Comparison of ENCODE assay signal across 27 cellular contexts in the genomic region with DNA sequence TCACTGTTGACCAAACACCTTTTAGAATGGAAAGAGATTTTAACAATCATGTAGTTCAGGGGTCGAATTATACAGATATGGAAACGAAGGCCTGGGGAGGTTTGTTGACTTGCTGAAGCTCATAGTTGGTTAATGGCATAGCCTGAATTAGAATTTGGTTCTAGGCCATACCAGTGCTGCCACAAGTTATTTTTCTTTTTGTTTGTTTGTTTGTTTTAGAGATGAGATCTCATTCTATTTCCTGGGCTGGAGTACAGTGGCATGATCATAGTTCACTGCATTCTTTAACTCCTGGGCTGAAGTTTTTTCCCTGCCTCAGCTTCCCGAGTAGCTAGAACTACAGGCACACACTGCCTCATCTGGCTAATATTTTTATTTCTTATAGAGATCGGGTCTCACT.
"Had no signal": no experiment of that assay in that cellular context is flagged by ENCODE, and none has a peak within 500 bp of the region (broad histone marks: within the 10 kb centered on the region; RNA-seq: fewer than 3 reads in every experiment).

No MANE protein-coding gene starts in this region.

- DNase-seq: stimulated activated CD4-positive, alpha-beta T cell treated with anti-CD3 and anti-CD28 coated beads, Interleukin-2, amount 100 ng/mL, for 48 hours; stimulated activated CD4-positive, alpha-beta T cell treated with anti-CD3 and anti-CD28 coated beads, Interleukin-4, amount 100 ng/mL, for 1 hour; stimulated activated CD4-positive, alpha-beta T cell treated with anti-CD3 and anti-CD28 coated beads, Interleukin-4, amount 100 ng/mL, for 24 hours; stimulated activated CD4-positive, alpha-beta T cell treated with anti-CD3 and anti-CD28 coated beads, Interleukin-4, amount 100 ng/mL, for 4 hours; stimulated activated CD8-positive, alpha-beta memory T cell treated with anti-CD3 and anti-CD28 coated beads, Interleukin-4, amount 100 ng/mL, for 48 hours; stimulated activated naive B cell treated with anti-CD40 and anti-IgM and Interleukin-4, amounts not matched to agents 10 μg/mL and 1 μg/mL and 100 μg/mL, for 72 hours; stimulated activated naive CD4-positive, alpha-beta T cell; stimulated activated naive CD4-positive, alpha-beta T cell treated with Interleukin-2 at 50 U/mL for 16 hours; stimulated activated naive CD8-positive, alpha-beta T cell treated with anti-CD3 and anti-CD28 coated beads, Interleukin-15, amount 100 ng/mL, for 72 hours; stimulated activated naive CD8-positive, alpha-beta T cell treated with anti-CD3 and anti-CD28 coated beads, Interleukin-15, Interleukin-2, amounts not matched to agents 100 U/mL and 50 U/mL, for 24 hours; stomach; substantia nigra; testis; thyroid gland; tibial artery; transverse colon; trophoblast cell; upper lobe of left lung; upper lobe of right lung; uterus had no signal

- FAIRE-seq: urothelium cell line had no signal

- H3K27me3 ChIP-seq: suprapubic skin, testis, thyroid gland, tibial artery, tibial nerve, transverse colon, upper lobe of left lung, upper lobe of right lung, uterus, vagina had no signal

- H3K9me3 ChIP-seq: stomach, testis, thoracic aorta, thyroid gland, tibial artery, tibial nerve, transverse colon, upper lobe of left lung, upper lobe of right lung, uterus, vagina had no signal

- H3K4me1 ChIP-seq: stomach, suprapubic skin, testis, thyroid gland, tibial artery, tibial nerve, transverse colon, upper lobe of left lung, upper lobe of right lung, uterus, vagina had no signal

- H3K27ac ChIP-seq: stomach, suprapubic skin, testis, thoracic aorta, thyroid gland, tibial artery, tibial nerve, transverse colon, upper lobe of left lung, upper lobe of right lung, uterus, vagina had no signal

- H3K36me3 ChIP-seq: stomach, suprapubic skin, thoracic aorta, thyroid gland, tibial artery, tibial nerve, transverse colon, upper lobe of left lung, upper lobe of right lung, uterus, vagina had no signal

- ATAC-seq: stimulated activated effector memory CD8-positive, alpha-beta T cell treated with anti-CD3 and anti-CD28 coated beads, Interleukin-12 subunit alpha, Interleukin-12 subunit beta, amount 100 ng/mL, for 72 hours; stimulated activated memory B cell treated with anti-CD40 and anti-IgM and Interleukin-4, amounts not matched to agents 10 μg/mL and 1 μg/mL and 100 μg/mL, for 72 hours; stimulated activated naive B cell treated with anti-CD40 and anti-IgM and Interleukin-4, amounts not matched to agents 10 μg/mL and 1 μg/mL and 100 μg/mL, for 72 hours; stimulated activated naive CD8-positive, alpha-beta T cell treated with anti-CD3 and anti-CD28 coated beads, Interleukin-15, amount 100 ng/mL, for 72 hours; stimulated activated naive CD8-positive, alpha-beta T cell treated with anti-CD3 and anti-CD28 coated beads, Interleukin-15, Interleukin-2, amounts not matched to agents 100 U/mL and 50 U/mL, for 24 hours; upper lobe of right lung had no signal

- H3K4me3 ChIP-seq: stomach, suprapubic skin, testis, thoracic aorta, thyroid gland, tibial artery, tibial nerve, transverse colon, upper lobe of left lung, upper lobe of right lung, uterus, vagina had no signal
